In the genomic region with DNA sequence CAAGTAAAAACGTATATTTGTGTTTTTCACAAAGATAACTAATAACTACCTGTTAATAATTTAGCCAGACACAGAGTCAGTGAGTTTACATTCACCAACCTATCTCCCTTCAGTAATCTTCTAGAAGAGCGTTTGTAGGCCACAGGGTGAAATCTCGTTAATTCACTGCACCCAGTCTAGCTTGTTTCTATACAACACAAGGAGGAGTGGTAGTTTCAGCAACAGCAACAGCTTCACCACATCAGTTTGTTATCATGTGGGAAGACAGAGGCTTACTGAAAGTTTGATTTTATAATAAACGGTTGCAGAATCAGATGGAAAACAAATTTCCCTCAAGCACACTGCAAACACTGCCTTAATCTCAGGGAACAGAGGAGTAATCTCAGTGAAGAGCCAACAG, we compare ENCODE assay signal across 1 cellular context.
TF ChIP-seq lines count a peak whose summit lies in the region.

No MANE protein-coding gene starts in this region.

TF ChIP-seq in HEK293, 187 proteins besides CTCF, POLR2A, EP300 and RAD21:
- TF ChIP-seq, protein P1, sequence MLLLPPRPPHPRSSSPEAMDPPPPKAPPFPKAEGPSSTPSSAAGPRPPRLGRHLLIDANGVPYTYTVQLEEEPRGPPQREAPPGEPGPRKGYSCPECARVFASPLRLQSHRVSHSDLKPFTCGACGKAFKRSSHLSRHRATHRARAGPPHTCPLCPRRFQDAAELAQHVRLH (tag by site-specific recombination; IDR thresholded peaks at IDR 0.05): no peak
- TF ChIP-seq PRDM1 (tag by site-specific recombination; IDR thresholded peaks at IDR 0.05) (peak; percentile 32; the same call in 1 of the 2 replicates), ZNF341 (tag by site-specific recombination; IDR thresholded peaks at IDR 0.05; ENCODE audit: low read depth) (peak; percentile 70)
